ENCODE assay signal across 17 cellular contexts in the genomic region with DNA sequence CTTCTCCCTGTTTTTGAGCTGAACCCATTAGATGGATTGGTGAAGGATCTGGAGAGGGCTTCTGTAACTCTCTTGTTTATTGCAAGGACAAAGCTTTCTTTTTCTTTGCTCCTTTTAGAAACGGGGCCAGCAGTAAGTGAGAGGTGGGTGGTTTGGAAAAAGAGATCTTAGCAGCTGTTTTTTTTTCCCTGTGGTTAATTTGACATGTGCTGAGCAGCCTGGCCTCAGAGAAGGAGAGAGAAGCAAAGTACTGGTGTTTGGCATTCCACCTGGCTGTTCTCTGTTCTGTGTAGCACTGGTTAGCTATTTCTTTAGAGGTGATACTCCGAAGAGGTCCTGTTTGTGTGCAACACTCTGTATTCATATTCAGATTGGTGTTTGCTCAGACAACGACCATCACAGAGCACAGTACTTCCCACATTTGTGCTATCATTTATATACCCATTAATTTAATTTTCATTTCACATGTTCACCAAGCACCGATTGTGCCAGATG.
A peak's percentile ranks its signal among the peaks of the same experiment; 100 is the strongest.
DNase-seq lines count a peak whose midpoint lies in the region; ATAC-seq and TF ChIP-seq lines count a peak whose summit lies in the region.
"Had no signal": no experiment of that assay in that cellular context is flagged by ENCODE, and none has a peak within 500 bp of the region (broad histone marks: within the 10 kb centered on the region; RNA-seq: fewer than 3 reads in every experiment).

No MANE protein-coding gene starts in this region.

- H3K27me3 ChIP-seq in OCI-LY1 (ENCODE audit: insufficient read depth, low read length) (no peaks in the 10 kb centered on the region), thymus (ENCODE audit: control insufficient read depth, insufficient read depth) (no peaks in the 10 kb centered on the region)
- H3K27me3 ChIP-seq: BE2C, stomach had no signal

- H3K36me3 ChIP-seq in OCI-LY1 (ENCODE audit: insufficient read depth, low read length) (peaks cover 86% of the 10 kb centered on the region), thymus (ENCODE audit: control insufficient read depth, insufficient read depth) (no peaks in the 10 kb centered on the region)
- H3K36me3 ChIP-seq: BE2C, WERI-Rb-1 had no signal

- DNase-seq in natural killer cell (no peak), cerebellum (ENCODE audit: low spot score) (peak; percentile 31), cardiac septum (ENCODE audit: low spot score) (no peak)
- DNase-seq in natural killer cell treated with Interleukin-12 subunit alpha and Interleukin-12 subunit beta and Interleukin-15 and Interleukin-18, amount 100 ng/mL, for 72 hours (ENCODE audit: low spot score): no peak
- no peak for DNase-seq in activated CD4-positive, CD25-positive, alpha-beta regulatory T cell (lab: John Stamatoyannopoulos, UW)
- DNase-seq: BE2C, dermis blood vessel endothelial cell, left colon, small intestine, SW 1271 had no signal

- TF ChIP-seq CTCF in natural killer cell (IDR thresholded peaks at IDR 0.05): no peak
- TF ChIP-seq CTCF in OCI-LY1 (IDR thresholded peaks at IDR 0.05; ENCODE audit: low read length): no peak

- H3K9me3 ChIP-seq in OCI-LY1 (ENCODE audit: low read length): no peaks in the 10 kb centered on the region; the same call in 1 of the 2 replicates
- H3K9me3 ChIP-seq in thymus (ENCODE audit: control insufficient read depth): no peaks in the 10 kb centered on the region
- H3K9me3 ChIP-seq: BE2C had no signal

- H3K4me1 Mint-ChIP-seq in natural killer cell: peaks cover 56 to 76% of the 10 kb centered on the region in 2 donors
- peaks cover 20 to 30% of the 10 kb centered on the region in 2 donors for H3K4me1 Mint-ChIP-seq in natural killer cell treated with Interleukin-12 subunit alpha and Interleukin-12 subunit beta and Interleukin-15 and Interleukin-18, amount 100 ng/mL, for 72 hours (ENCODE audit: low read depth in 2 of 2)

- H3K27me3 Mint-ChIP-seq in natural killer cell (ENCODE audit: low read depth in 2 of 2): no peaks in the 10 kb centered on the region
- no peaks in the 10 kb centered on the region for H3K27me3 Mint-ChIP-seq in natural killer cell treated with Interleukin-12 subunit alpha and Interleukin-12 subunit beta and Interleukin-15 and Interleukin-18, amount 100 ng/mL, for 72 hours

- H3K79me2 ChIP-seq in OCI-LY1 (ENCODE audit: insufficient read depth, low read length): 0 out of 2 replicates have a peak, but pooled peaks cover 8% of the 10 kb centered on the region
- H3K79me2 ChIP-seq: parathyroid adenoma had no signal

- H2AFZ ChIP-seq in OCI-LY1 (ENCODE audit: low read length): no peak overlapping the region
- H2AFZ ChIP-seq: parathyroid adenoma had no signal

- H3F3A ChIP-seq in OCI-LY1 (ENCODE audit: insufficient read depth, low read length): no peaks in the 10 kb centered on the region

- H3K9me3 Mint-ChIP-seq in natural killer cell: peaks cover 4 to 10% of the 10 kb centered on the region in 2 donors
- H3K9me3 Mint-ChIP-seq in natural killer cell treated with Interleukin-12 subunit alpha and Interleukin-12 subunit beta and Interleukin-15 and Interleukin-18, amount 100 ng/mL, for 72 hours: peaks cover 7% of the 10 kb centered on the region

- H3K27ac Mint-ChIP-seq in natural killer cell: peak overlapping the region; percentile 85 to 88
- peak overlapping the region in 1 of 2 donors; percentile 69 for H3K27ac Mint-ChIP-seq in natural killer cell treated with Interleukin-12 subunit alpha and Interleukin-12 subunit beta and Interleukin-15 and Interleukin-18, amount 100 ng/mL, for 72 hours

- H3K4me1 ChIP-seq in OCI-LY1 (ENCODE audit: insufficient read depth, low read length, severe bottlenecking): peaks cover 59% of the 10 kb centered on the region
- peaks cover 19% of the 10 kb centered on the region for H3K4me1 ChIP-seq in thymus (ENCODE audit: control insufficient read depth, insufficient read depth, low read length)
- H3K4me1 ChIP-seq: BE2C, parathyroid adenoma, stomach had no signal

- peak overlapping the region; percentile 51; the same call in 1 of the 2 replicates for H3K4me2 ChIP-seq in OCI-LY1 (ENCODE audit: low read length)

- H3K9me2 ChIP-seq in OCI-LY1 (ENCODE audit: low read depth, low read length): no peaks in the 10 kb centered on the region

- peaks cover 36% of the 10 kb centered on the region for H3K36me3 Mint-ChIP-seq in natural killer cell
- peaks cover 20% of the 10 kb centered on the region for H3K36me3 Mint-ChIP-seq in natural killer cell treated with Interleukin-12 subunit alpha and Interleukin-12 subunit beta and Interleukin-15 and Interleukin-18, amount 100 ng/mL, for 72 hours

- intact Hi-C loops in natural killer cell (cut with micrococcal nuclease): no loop called here
- intact Hi-C loops in cardiac septum (cut with DNase I): loop anchor here (10.0 kb wide), 1 partner anchor 209 kb away; no protein-coding TSS in a partner anchor

- H3K27ac ChIP-seq in OCI-LY1 (ENCODE audit: low read depth, low read length, poor library complexity, severe bottlenecking): peak overlapping the region; percentile 75
- H3K27ac ChIP-seq in thymus (ENCODE audit: low read depth): peak overlapping the region; percentile 25
- H3K27ac ChIP-seq: parathyroid adenoma, stomach, WERI-Rb-1 had no signal

- no peaks in the 10 kb centered on the region for H4K20me1 ChIP-seq in OCI-LY1 (ENCODE audit: insufficient read depth, low read length)

- H3K4me3 ChIP-seq in OCI-LY1 (ENCODE audit: low read depth, low read length, poor library complexity, severe bottlenecking) (no peak overlapping the region), thymus (ENCODE audit: low read length) (no peak overlapping the region)
- H3K4me3 ChIP-seq: K562, stomach had no signal

- H3K4me3 Mint-ChIP-seq in natural killer cell: peak overlapping the region; percentile 60
- H3K4me3 Mint-ChIP-seq in natural killer cell treated with Interleukin-12 subunit alpha and Interleukin-12 subunit beta and Interleukin-15 and Interleukin-18, amount 100 ng/mL, for 72 hours: no peak overlapping the region

- 50% methylated on average over 4 of the region's 4 CpGs for WGBS in thymus

- peak overlapping the region; percentile 40; the same call in 1 of the 2 replicates for H3K9ac ChIP-seq in OCI-LY1 (ENCODE audit: low read length)
- H3K9ac ChIP-seq: parathyroid adenoma had no signal

- ATAC-seq in natural killer cell (peak in 2 of 3 donors; percentile 24 to 35), GM19324 (IDR thresholded peaks at IDR 0.05; ENCODE audit: low FRiP score, unreplicated experiment) (no peak)
- no peak for ATAC-seq in natural killer cell treated with Interleukin-12 subunit alpha and Interleukin-12 subunit beta and Interleukin-15 and Interleukin-18, amount 100 ng/mL, for 72 hours
- ATAC-seq: K562, left colon had no signal

Comparison
In these comparisons a context has a peak if more than half of its experiments do, and no peak if none do; other contexts are left out.
1. ATAC-seq: peak in natural killer cell (2 of 3); none in natural killer cell treated with Interleukin-12 subunit alpha and Interleukin-12 subunit beta and Interleukin-15 and Interleukin-18, amount 100 ng/mL, for 72 hours (0 of 2) and GM19324 (single experiment).